1 cellular context compared by ENCODE assay signal in genomic region chr22:43860126-43860525, GRCh38.
TF ChIP-seq lines count a peak whose summit lies in the region.

No MANE protein-coding gene starts in this region.

TF ChIP-seq in GM23338, 12 proteins besides CTCF, POLR2A, EP300 and RAD21 (continued from another document):
- TF ChIP-seq ZNF462 (CRISPR knock-in tag; IDR thresholded peaks at IDR 0.05) (no peak), STAT1 (IDR thresholded peaks at IDR 0.05; ENCODE audit: unreplicated experiment) (no peak), ZNF114 (CRISPR knock-in tag; IDR thresholded peaks at IDR 0.05) (no peak)
